In genomic region chr12:97748298-97748697, GRCh38 we compare ENCODE assay signal across 21 cellular contexts.
A peak's percentile ranks its signal among the peaks of the same experiment; 100 is the strongest.
DNase-seq lines count a peak whose midpoint lies in the region; ATAC-seq and TF ChIP-seq lines count a peak whose summit lies in the region.
"Had no signal": no experiment of that assay in that cellular context is flagged by ENCODE, and none has a peak within 500 bp of the region (broad histone marks: within the 10 kb centered on the region; RNA-seq: fewer than 3 reads in every experiment).

No MANE protein-coding gene starts in this region.

- ATAC-seq in HG03175 (IDR thresholded peaks at IDR 0.05; ENCODE audit: unreplicated experiment) (no peak), GM21723 (IDR thresholded peaks at IDR 0.05; ENCODE audit: unreplicated experiment) (no peak)
- ATAC-seq: activated CD8-positive, alpha-beta T cell treated with anti-CD3 and anti-CD28 coated beads, Interleukin-2, amount 10 ng/mL, durations not matched to agents 7 days and 5 days; upper lobe of right lung had no signal

- no peaks in the 10 kb centered on the region for H3K4me1 Mint-ChIP-seq in glutamatergic neuron (ENCODE audit: low read depth, unreplicated experiment)
- H3K4me1 Mint-ChIP-seq: activated naive CD4-positive, alpha-beta T cell treated with anti-CD3 and anti-CD28 coated beads, Interleukin-2, amount 10 ng/mL, durations not matched to agents 7 days and 5 days; naive B cell had no signal

- no peak overlapping the region for H3K4me3 Mint-ChIP-seq in glutamatergic neuron (ENCODE audit: unreplicated experiment)
- H3K4me3 Mint-ChIP-seq: activated CD8-positive, alpha-beta T cell treated with anti-CD3 and anti-CD28 coated beads, Interleukin-2, amount 10 ng/mL, durations not matched to agents 7 days and 5 days; activated naive CD4-positive, alpha-beta T cell treated with anti-CD3 and anti-CD28 coated beads, Interleukin-2, amount 10 ng/mL, durations not matched to agents 7 days and 5 days; HFFc6 had no signal

- no peaks in the 10 kb centered on the region for H3K36me3 Mint-ChIP-seq in glutamatergic neuron (ENCODE audit: unreplicated experiment)
- H3K36me3 Mint-ChIP-seq: activated naive CD4-positive, alpha-beta T cell treated with anti-CD3 and anti-CD28 coated beads, Interleukin-2, amount 10 ng/mL, durations not matched to agents 7 days and 5 days; naive B cell had no signal

- TF ChIP-seq CTCF in glutamatergic neuron (IDR thresholded peaks at IDR 0.05; ENCODE audit: partially characterized antibody, unreplicated experiment), result no peak

- H3K9me3 Mint-ChIP-seq in glutamatergic neuron (ENCODE audit: unreplicated experiment), result no peaks in the 10 kb centered on the region

- H3K27me3 Mint-ChIP-seq in glutamatergic neuron (ENCODE audit: unreplicated experiment), result no peaks in the 10 kb centered on the region
- H3K27me3 Mint-ChIP-seq: activated naive CD4-positive, alpha-beta T cell treated with anti-CD3 and anti-CD28 coated beads, Interleukin-2, amount 10 ng/mL, durations not matched to agents 7 days and 5 days; naive B cell had no signal

- no peak overlapping the region for H3K27ac Mint-ChIP-seq in glutamatergic neuron (ENCODE audit: unreplicated experiment)
- H3K27ac Mint-ChIP-seq: activated CD8-positive, alpha-beta T cell treated with anti-CD3 and anti-CD28 coated beads, Interleukin-2, amount 10 ng/mL, durations not matched to agents 7 days and 5 days; activated naive CD4-positive, alpha-beta T cell treated with anti-CD3 and anti-CD28 coated beads, Interleukin-2, amount 10 ng/mL, durations not matched to agents 7 days and 5 days; HFFc6; naive B cell had no signal

- DNase-seq in DMS153 (lab: John Stamatoyannopoulos, UW) (peak; percentile 96), NCI-H1417 (lab: John Stamatoyannopoulos, UW) (peak; percentile 43 to 92 (median 67)), NCI-H2196 (lab: John Stamatoyannopoulos, UW; ENCODE audit: unreplicated experiment) (peak; percentile 66), RPMI8226 (peak; percentile 14), glutamatergic neuron (no peak), OCI-M1 (lab: John Stamatoyannopoulos, UW) (no peak)
- DNase-seq: activated CD4-positive, CD25-positive, alpha-beta regulatory T cell; activated CD8-positive, alpha-beta T cell treated with anti-CD3 and anti-CD28 coated beads, Interleukin-2, amount 10 ng/mL, durations not matched to agents 7 days and 5 days; activated naive CD4-positive, alpha-beta T cell treated with anti-CD3 and anti-CD28 coated beads, Interleukin-2, amount 10 ng/mL, durations not matched to agents 7 days and 5 days; activated T-cell treated with anti-CD3 and anti-CD28 coated beads, Interleukin-2, amount 50 U/mL, for 1 hour; Calu3; dermis blood vessel endothelial cell; HFFc6; mesendoderm; naive B cell; NCI-H2171; stimulated activated CD4-positive, alpha-beta T cell treated with anti-CD3 and anti-CD28 coated beads, Interleukin-12 subunit alpha, Interleukin-12 subunit beta, amount 100 ng/mL, for 4 hours; T1000; upper lobe of right lung had no signal

Comparison
In these comparisons a context has a peak if more than half of its experiments do, and no peak if none do; other contexts are left out.
1. DNase-seq: peak in DMS153 (single experiment), NCI-H1417 (3 of 3), NCI-H2196 (single experiment) and RPMI8226 (single experiment); none in glutamatergic neuron (single experiment) and OCI-M1 (single experiment).